1 cellular context compared by ENCODE assay signal in the genomic region with DNA sequence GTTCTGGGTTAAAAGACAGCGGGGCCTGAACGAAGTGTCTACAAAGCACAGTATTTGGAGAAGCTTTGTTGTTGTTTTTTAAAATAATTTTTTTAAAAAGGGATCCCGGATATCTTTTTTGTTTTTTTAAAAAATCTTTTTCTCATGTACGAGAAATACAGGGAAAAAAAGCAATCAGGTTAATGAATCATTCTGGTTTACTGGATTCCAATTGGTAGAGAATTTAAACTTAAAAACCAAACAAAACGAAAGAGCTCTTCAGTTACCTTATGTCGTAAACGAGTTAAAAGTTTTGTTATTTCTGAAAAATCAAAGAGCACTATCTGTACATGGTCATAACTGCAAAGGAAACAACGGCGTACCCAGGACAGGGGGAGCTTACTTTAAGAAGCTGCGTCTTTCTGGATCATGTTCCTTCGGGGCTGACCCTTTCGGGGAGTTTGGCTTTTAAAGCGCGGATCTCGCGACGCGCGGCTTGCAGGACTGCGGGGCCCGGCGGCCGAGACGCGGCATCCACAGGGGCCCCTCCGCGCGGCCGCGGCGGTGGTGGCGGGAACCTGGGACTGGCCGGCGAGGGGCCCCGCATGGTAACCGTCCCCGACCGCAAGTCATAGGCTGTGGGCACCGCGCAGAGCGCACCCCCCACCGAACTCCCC.
TF ChIP-seq lines count a peak whose summit lies in the region.

No MANE protein-coding gene starts in this region.

TF ChIP-seq in HEK293, 187 proteins besides CTCF, POLR2A, EP300 and RAD21 (continued from another document and continues in another):
- TF ChIP-seq, protein P1, sequence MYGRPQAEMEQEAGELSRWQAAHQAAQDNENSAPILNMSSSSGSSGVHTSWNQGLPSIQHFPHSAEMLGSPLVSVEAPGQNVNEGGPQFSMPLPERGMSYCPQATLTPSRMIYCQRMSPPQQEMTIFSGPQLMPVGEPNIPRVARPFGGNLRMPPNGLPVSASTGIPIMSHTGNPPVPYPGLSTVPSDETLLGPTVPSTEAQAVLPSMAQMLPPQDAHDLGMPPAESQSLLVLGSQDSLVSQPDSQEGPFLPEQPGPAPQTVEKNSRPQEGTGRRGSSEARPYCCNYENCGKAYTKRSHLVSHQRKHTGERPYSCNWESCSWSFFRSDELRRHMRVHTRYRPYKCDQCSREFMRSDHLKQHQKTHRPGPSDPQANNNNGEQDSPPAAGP (tag by site-specific recombination; IDR thresholded peaks at IDR 0.05), result no peak
- TF ChIP-seq ZNF561 (tag by site-specific recombination; IDR thresholded peaks at IDR 0.05; ENCODE audit: borderline replicate concordance) (peak; percentile 89), ZBTB48 (tag by site-specific recombination; IDR thresholded peaks at IDR 0.05) (peak; percentile 21; the same call in 1 of the 2 replicates), SP7 (tag by site-specific recombination; IDR thresholded peaks at IDR 0.05) (no peak), HIC1 (tag by site-specific recombination; IDR thresholded peaks at IDR 0.05) (no peak), ZNF211 (tag by site-specific recombination; IDR thresholded peaks at IDR 0.05; ENCODE audit: low read depth) (no peak), ZNF600 (tag by site-specific recombination; IDR thresholded peaks at IDR 0.05) (0 out of 2 replicates have a peak, but pooled peaks have one; percentile 21), ZNF280C (tag by site-specific recombination; IDR thresholded peaks at IDR 0.05) (no peak), ZNF626 (tag by site-specific recombination; IDR thresholded peaks at IDR 0.05) (no peak), ZBTB8A (tag by site-specific recombination; IDR thresholded peaks at IDR 0.05) (peak; percentile 30; the same call in 1 of the 2 replicates), ZSCAN16 (tag by site-specific recombination; IDR thresholded peaks at IDR 0.05) (no peak), HOXC10 (CRISPR knock-in tag; IDR thresholded peaks at IDR 0.05) (no peak), GLIS2 (tag by site-specific recombination; IDR thresholded peaks at IDR 0.05) (0 out of 2 replicates have a peak, but pooled peaks have one; percentile 41), ZNF266 (tag by site-specific recombination; IDR thresholded peaks at IDR 0.05; ENCODE audit: low read depth) (no peak), MZF1 (tag by site-specific recombination; IDR thresholded peaks at IDR 0.05; ENCODE audit: borderline replicate concordance) (peak; percentile 98), ZNF292 (tag by site-specific recombination; IDR thresholded peaks at IDR 0.05; ENCODE audit: borderline replicate concordance, low read depth) (no peak), ZEB2 (tag by site-specific recombination; IDR thresholded peaks at IDR 0.05) (no peak), KLF10 (tag by site-specific recombination; IDR thresholded peaks at IDR 0.05) (no peak), ZFP69B (tag by site-specific recombination; IDR thresholded peaks at IDR 0.05) (peak; percentile 76; the same call in 1 of the 2 replicates), ZNF350 (tag by site-specific recombination; IDR thresholded peaks at IDR 0.05) (no peak), ZNF704 (tag by site-specific recombination; IDR thresholded peaks at IDR 0.05) (no peak), GLI4 (tag by site-specific recombination; IDR thresholded peaks at IDR 0.05) (no peak), WT1 (tag by site-specific recombination; IDR thresholded peaks at IDR 0.05) (no peak), ZNF529 (tag by site-specific recombination; IDR thresholded peaks at IDR 0.05; ENCODE audit: insufficient replicate concordance) (no peak), ZNF645 (tag by site-specific recombination; IDR thresholded peaks at IDR 0.05) (no peak), OSR2 (tag by site-specific recombination; IDR thresholded peaks at IDR 0.05) (no peak), SP3 (tag by site-specific recombination; IDR thresholded peaks at IDR 0.05) (no peak), ZNF660 (tag by site-specific recombination; IDR thresholded peaks at IDR 0.05) (0 out of 2 replicates have a peak, but pooled peaks have one; percentile 10), ZNF426 (tag by site-specific recombination; IDR thresholded peaks at IDR 0.05) (no peak), ZNF16 (tag by site-specific recombination; IDR thresholded peaks at IDR 0.05; ENCODE audit: low read depth) (no peak), ZBTB20 (tag by site-specific recombination; IDR thresholded peaks at IDR 0.05) (peak; percentile 78), ZNF692 (tag by site-specific recombination; IDR thresholded peaks at IDR 0.05) (peak; percentile 96), ZNF404 (tag by site-specific recombination; IDR thresholded peaks at IDR 0.05) (no peak)
- TF ChIP-seq, protein P2, sequence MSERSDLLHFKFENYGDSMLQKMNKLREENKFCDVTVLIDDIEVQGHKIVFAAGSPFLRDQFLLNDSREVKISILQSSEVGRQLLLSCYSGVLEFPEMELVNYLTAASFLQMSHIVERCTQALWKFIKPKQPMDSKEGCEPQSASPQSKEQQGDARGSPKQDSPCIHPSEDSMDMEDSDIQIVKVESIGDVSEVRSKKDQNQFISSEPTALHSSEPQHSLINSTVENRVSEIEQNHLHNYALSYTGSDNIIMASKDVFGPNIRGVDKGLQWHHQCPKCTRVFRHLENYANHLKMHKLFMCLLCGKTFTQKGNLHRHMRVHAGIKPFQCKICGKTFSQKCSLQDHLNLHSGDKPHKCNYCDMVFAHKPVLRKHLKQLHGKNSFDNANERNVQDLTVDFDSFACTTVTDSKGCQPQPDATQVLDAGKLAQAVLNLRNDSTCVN (tag by site-specific recombination; optimal IDR thresholded peaks at IDR 0.05), result peak; percentile 83
- TF ChIP-seq, protein P3, sequence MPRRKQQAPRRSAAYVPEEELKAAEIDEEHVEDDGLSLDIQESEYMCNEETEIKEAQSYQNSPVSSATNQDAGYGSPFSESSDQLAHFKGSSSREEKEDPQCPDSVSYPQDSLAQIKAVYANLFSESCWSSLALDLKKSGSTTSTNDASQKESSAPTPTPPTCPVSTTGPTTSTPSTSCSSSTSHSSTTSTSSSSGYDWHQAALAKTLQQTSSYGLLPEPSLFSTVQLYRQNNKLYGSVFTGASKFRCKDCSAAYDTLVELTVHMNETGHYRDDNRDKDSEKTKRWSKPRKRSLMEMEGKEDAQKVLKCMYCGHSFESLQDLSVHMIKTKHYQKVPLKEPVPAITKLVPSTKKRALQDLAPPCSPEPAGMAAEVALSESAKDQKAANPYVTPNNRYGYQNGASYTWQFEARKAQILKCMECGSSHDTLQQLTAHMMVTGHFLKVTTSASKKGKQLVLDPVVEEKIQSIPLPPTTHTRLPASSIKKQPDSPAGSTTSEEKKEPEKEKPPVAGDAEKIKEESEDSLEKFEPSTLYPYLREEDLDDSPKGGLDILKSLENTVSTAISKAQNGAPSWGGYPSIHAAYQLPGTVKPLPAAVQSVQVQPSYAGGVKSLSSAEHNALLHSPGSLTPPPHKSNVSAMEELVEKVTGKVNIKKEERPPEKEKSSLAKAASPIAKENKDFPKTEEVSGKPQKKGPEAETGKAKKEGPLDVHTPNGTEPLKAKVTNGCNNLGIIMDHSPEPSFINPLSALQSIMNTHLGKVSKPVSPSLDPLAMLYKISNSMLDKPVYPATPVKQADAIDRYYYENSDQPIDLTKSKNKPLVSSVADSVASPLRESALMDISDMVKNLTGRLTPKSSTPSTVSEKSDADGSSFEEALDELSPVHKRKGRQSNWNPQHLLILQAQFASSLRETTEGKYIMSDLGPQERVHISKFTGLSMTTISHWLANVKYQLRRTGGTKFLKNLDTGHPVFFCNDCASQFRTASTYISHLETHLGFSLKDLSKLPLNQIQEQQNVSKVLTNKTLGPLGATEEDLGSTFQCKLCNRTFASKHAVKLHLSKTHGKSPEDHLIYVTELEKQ (tag by site-specific recombination; IDR thresholded peaks at IDR 0.05; ENCODE audit: borderline replicate concordance), result no peak
- TF ChIP-seq, protein P4, sequence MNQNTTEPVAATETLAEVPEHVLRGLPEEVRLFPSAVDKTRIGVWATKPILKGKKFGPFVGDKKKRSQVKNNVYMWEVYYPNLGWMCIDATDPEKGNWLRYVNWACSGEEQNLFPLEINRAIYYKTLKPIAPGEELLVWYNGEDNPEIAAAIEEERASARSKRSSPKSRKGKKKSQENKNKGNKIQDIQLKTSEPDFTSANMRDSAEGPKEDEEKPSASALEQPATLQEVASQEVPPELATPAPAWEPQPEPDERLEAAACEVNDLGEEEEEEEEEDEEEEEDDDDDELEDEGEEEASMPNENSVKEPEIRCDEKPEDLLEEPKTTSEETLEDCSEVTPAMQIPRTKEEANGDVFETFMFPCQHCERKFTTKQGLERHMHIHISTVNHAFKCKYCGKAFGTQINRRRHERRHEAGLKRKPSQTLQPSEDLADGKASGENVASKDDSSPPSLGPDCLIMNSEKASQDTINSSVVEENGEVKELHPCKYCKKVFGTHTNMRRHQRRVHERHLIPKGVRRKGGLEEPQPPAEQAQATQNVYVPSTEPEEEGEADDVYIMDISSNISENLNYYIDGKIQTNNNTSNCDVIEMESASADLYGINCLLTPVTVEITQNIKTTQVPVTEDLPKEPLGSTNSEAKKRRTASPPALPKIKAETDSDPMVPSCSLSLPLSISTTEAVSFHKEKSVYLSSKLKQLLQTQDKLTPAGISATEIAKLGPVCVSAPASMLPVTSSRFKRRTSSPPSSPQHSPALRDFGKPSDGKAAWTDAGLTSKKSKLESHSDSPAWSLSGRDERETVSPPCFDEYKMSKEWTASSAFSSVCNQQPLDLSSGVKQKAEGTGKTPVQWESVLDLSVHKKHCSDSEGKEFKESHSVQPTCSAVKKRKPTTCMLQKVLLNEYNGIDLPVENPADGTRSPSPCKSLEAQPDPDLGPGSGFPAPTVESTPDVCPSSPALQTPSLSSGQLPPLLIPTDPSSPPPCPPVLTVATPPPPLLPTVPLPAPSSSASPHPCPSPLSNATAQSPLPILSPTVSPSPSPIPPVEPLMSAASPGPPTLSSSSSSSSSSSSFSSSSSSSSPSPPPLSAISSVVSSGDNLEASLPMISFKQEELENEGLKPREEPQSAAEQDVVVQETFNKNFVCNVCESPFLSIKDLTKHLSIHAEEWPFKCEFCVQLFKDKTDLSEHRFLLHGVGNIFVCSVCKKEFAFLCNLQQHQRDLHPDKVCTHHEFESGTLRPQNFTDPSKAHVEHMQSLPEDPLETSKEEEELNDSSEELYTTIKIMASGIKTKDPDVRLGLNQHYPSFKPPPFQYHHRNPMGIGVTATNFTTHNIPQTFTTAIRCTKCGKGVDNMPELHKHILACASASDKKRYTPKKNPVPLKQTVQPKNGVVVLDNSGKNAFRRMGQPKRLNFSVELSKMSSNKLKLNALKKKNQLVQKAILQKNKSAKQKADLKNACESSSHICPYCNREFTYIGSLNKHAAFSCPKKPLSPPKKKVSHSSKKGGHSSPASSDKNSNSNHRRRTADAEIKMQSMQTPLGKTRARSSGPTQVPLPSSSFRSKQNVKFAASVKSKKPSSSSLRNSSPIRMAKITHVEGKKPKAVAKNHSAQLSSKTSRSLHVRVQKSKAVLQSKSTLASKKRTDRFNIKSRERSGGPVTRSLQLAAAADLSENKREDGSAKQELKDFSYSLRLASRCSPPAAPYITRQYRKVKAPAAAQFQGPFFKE (tag by site-specific recombination; IDR thresholded peaks at IDR 0.05; ENCODE audit: borderline replicate concordance), result no peak
